In genomic region chr4:139555705-139556070, GRCh38 we compare ENCODE assay signal across 8 cellular contexts.
DNase-seq lines count a peak whose midpoint lies in the region; ATAC-seq and TF ChIP-seq lines count a peak whose summit lies in the region.

No MANE protein-coding gene starts in this region.

- peak overlapping the region; percentile 89 for H3K27ac Mint-ChIP-seq in stimulated activated memory B cell treated with anti-CD40 and anti-IgM and Interleukin-4, amounts not matched to agents 10 μg/mL and 1 μg/mL and 100 μg/mL, for 72 hours

- no peaks in the 10 kb centered on the region for H3K9me3 Mint-ChIP-seq in stimulated activated memory B cell treated with anti-CD40 and anti-IgM and Interleukin-4, amounts not matched to agents 10 μg/mL and 1 μg/mL and 100 μg/mL, for 72 hours

- peak; percentile 56 for DNase-seq in AG20443 (ENCODE audit: low spot score)
- DNase-seq in HuH-7 (ENCODE audit: low spot score) = peak; percentile 52
- DNase-seq in astrocyte of the spinal cord (ENCODE audit: low read depth, low spot score) = no peak
- no peak for DNase-seq in 8988T

- no peaks in the 10 kb centered on the region for H3K36me3 Mint-ChIP-seq in stimulated activated memory B cell treated with anti-CD40 and anti-IgM and Interleukin-4, amounts not matched to agents 10 μg/mL and 1 μg/mL and 100 μg/mL, for 72 hours

- H3K9ac ChIP-seq in iPS-20b (ENCODE audit: low read depth, low read length) = peak overlapping the region; percentile 58; the same call in 1 of the 2 replicates

- H3K27me3 Mint-ChIP-seq in stimulated activated memory B cell treated with anti-CD40 and anti-IgM and Interleukin-4, amounts not matched to agents 10 μg/mL and 1 μg/mL and 100 μg/mL, for 72 hours = no peaks in the 10 kb centered on the region

- in situ Hi-C loops in astrocyte of the spinal cord (cut with HindIII; ENCODE audit: low sequenced_read_pairs) = no loop called here

- peaks cover 24% of the 10 kb centered on the region for H3K4me1 ChIP-seq in iPS-20b (ENCODE audit: insufficient read depth, low read length)

- H3K27ac ChIP-seq in iPS-20b (ENCODE audit: low read length) = no peak overlapping the region

- peaks cover 76% of the 10 kb centered on the region for H3K27me3 ChIP-seq in iPS-20b (ENCODE audit: insufficient read depth, low read length)

- peak overlapping the region; percentile 84 for H3K4me3 ChIP-seq in astrocyte of the spinal cord (ENCODE audit: low read depth, low read length)
- peak overlapping the region; percentile 82 for H3K4me3 ChIP-seq in iPS-20b (ENCODE audit: low read length)

- H3K9me3 ChIP-seq in iPS-20b (ENCODE audit: insufficient read depth, low read depth, low read length) = no peaks in the 10 kb centered on the region

- no peaks in the 10 kb centered on the region for H3K36me3 ChIP-seq in iPS-20b (ENCODE audit: insufficient read depth, low read depth, low read length)

- ATAC-seq in GM19372 (IDR thresholded peaks at IDR 0.05; ENCODE audit: low read depth, unreplicated experiment) (peak; percentile 23), GM18861 (IDR thresholded peaks at IDR 0.05; ENCODE audit: unreplicated experiment) (no peak)
- peak; percentile 48 for ATAC-seq in stimulated activated memory B cell treated with anti-CD40 and anti-IgM and Interleukin-4, amounts not matched to agents 10 μg/mL and 1 μg/mL and 100 μg/mL, for 72 hours

- peaks cover 48% of the 10 kb centered on the region for H3K4me1 Mint-ChIP-seq in stimulated activated memory B cell treated with anti-CD40 and anti-IgM and Interleukin-4, amounts not matched to agents 10 μg/mL and 1 μg/mL and 100 μg/mL, for 72 hours

- no peak for TF ChIP-seq CTCF in astrocyte of the spinal cord (IDR thresholded peaks at IDR 0.05; ENCODE audit: low read depth, low read length)

- H3K4me3 Mint-ChIP-seq in stimulated activated memory B cell treated with anti-CD40 and anti-IgM and Interleukin-4, amounts not matched to agents 10 μg/mL and 1 μg/mL and 100 μg/mL, for 72 hours = peak overlapping the region; percentile 97

Comparison
In these comparisons a context has a peak if more than half of its experiments do, and no peak if none do; other contexts are left out.
1. DNase-seq: peak in AG20443 (single experiment) and HuH-7 (single experiment); none in astrocyte of the spinal cord (single experiment) and 8988T (single experiment).